ENCODE assay signal across 22 cellular contexts in genomic region chr1:64437453-64437852, GRCh38. TPM values are rescaled to one million over a fixed set of nuclear protein-coding genes. Genes with fewer than 3 reads are reported as not detected.
DNase-seq lines count a peak whose midpoint lies in the region; ATAC-seq, FAIRE-seq and TF ChIP-seq lines count a peak whose summit lies in the region.
"Had no signal": no experiment of that assay in that cellular context is flagged by ENCODE, and none has a peak within 500 bp of the region (broad histone marks: within the 10 kb centered on the region; RNA-seq: fewer than 3 reads in every experiment).

No MANE protein-coding gene starts in this region.

- H3K9me3 ChIP-seq in adipocyte (ENCODE audit: control insufficient read depth, low read length): no peaks in the 10 kb centered on the region
- H3K9me3 ChIP-seq in right lobe of liver: no peaks in the 10 kb centered on the region

- ATAC-seq in left ventricle myocardium superior (peak; percentile 28), right lobe of liver (peak; percentile 70 to 90 (median 83))
- ATAC-seq: Panc1 had no signal

- DNase-seq in left ventricle myocardium superior (no peak), cardiac septum (ENCODE audit: low spot score) (no peak), adipocyte (ENCODE audit: low read depth) (peak; percentile 38), right lobe of liver (peak in 1 of 3 donors; percentile 46), RWPE1 (ENCODE audit: low spot score) (no peak), HPDE6-E6E7 (ENCODE audit: extremely low spot score) (no peak), RCC 7860 (ENCODE audit: low spot score) (no peak)
- DNase-seq: CD4-positive, CD25-positive, alpha-beta regulatory T cell; COR-L47; DMS79; Karpas-422; MV-4-11; NCI-H1105 treated with DMSO at 0.1 percent for 48 hours; NCI-H2029 treated with DMSO at 0.1 percent for 48 hours; NCI-H2171; NCI-H345; NCI-H524; NCI-H774; NK-92 treated with Interleukin-12 subunit alpha and Interleukin-12 subunit beta, amount 100 ng/mL, for 24 hours had no signal

- no peaks in the 10 kb centered on the region for H3K27me3 ChIP-seq in adipocyte (replicated peaks; ENCODE audit: control insufficient read depth, insufficient read depth, low read length)
- no peaks in the 10 kb centered on the region for H3K27me3 ChIP-seq in right lobe of liver

- H3K9ac ChIP-seq in adipocyte (ENCODE audit: low read length): no peak overlapping the region

- H3K36me3 ChIP-seq in adipocyte (ENCODE audit: control insufficient read depth, insufficient read depth, low read length, severe bottlenecking) (no peaks in the 10 kb centered on the region), right lobe of liver (no peaks in the 10 kb centered on the region)

- 35% methylated on average over 2 of the region's 2 CpGs for WGBS in right lobe of liver (ENCODE audit: insufficient coverage, low coverage, low lambda C conversion rate, missing lambda C conversion rate)

- H3K4me3 ChIP-seq in adipocyte (ENCODE audit: low read length) (no peak overlapping the region), right lobe of liver (no peak overlapping the region)

- FAIRE-seq in RCC 7860 (lab: Jason Lieb, UNC): no peak
- FAIRE-seq: A204.1, GM12891 had no signal

- TF ChIP-seq POLR2A in right lobe of liver (IDR thresholded peaks at IDR 0.05): no peak

- POLR2A ChIA-PET in RWPE1 (lab: Yijun Ruan, JAX; ENCODE audit: low non-redundant PET): no interaction called here

- TF ChIP-seq CTCF in right lobe of liver (IDR thresholded peaks at IDR 0.05) (no peak), RWPE1 (conservative IDR thresholded peaks at IDR 0.05; ENCODE audit: low read depth) (no peak)

- intact Hi-C loops in left ventricle myocardium superior (cut with micrococcal nuclease): no loop called here
- intact Hi-C loops in cardiac septum (cut with DNase I): no loop called here
- intact Hi-C loops in right lobe of liver (cut with DNase I): no loop called here

- peaks cover 26% of the 10 kb centered on the region for H3K4me1 ChIP-seq in adipocyte (ENCODE audit: control insufficient read depth, insufficient read depth, low read length)
- peaks cover 0 to 38% (median 3%) of the 10 kb centered on the region in 4 donors for H3K4me1 ChIP-seq in right lobe of liver

- H3K27ac ChIP-seq in right lobe of liver (peak overlapping the region in 1 of 3 donors; percentile 26), RWPE1 (no peak overlapping the region)

- CTCF ChIA-PET in RWPE1 (lab: Yijun Ruan, JAX): interaction anchor here (0.6 kb wide), 1 partner anchor 664 kb away, joined by 3 read pairs; no protein-coding TSS in a partner anchor

RNA-seq across cellular contexts. Expression of gene CACHD1, which starts 32.5 kb away (rescaled TPM):
- total RNA-seq in left ventricle myocardium superior (3.1 TPM), cardiac septum (2.9 TPM), right lobe of liver (1 to 10 TPM in 4 of 6 experiments, under 1 TPM in 2; 0.59 to 3.0 (median 1.3) TPM)
